ENCODE assay signal across 8 cellular contexts in genomic region chr4:118265312-118266144, GRCh38.
DNase-seq lines count a peak whose midpoint lies in the region; ATAC-seq and TF ChIP-seq lines count a peak whose summit lies in the region.

No MANE protein-coding gene starts in this region.

- H3K9me3 ChIP-seq in Panc1 (ENCODE audit: control insufficient read depth, insufficient read depth, low read depth, low read length), result no peaks in the 10 kb centered on the region
- H3K9me3 ChIP-seq in naive thymus-derived CD4-positive, alpha-beta T cell (ENCODE audit: control insufficient read depth in 2 of 3, low read length in 3 of 3), result no peaks in the 10 kb centered on the region

- H3K9me3 Mint-ChIP-seq in endothelial cell (ENCODE audit: unreplicated experiment), result no peaks in the 10 kb centered on the region
- H3K9me3 Mint-ChIP-seq in naive thymus-derived CD4-positive, alpha-beta T cell, result peaks cover 0 to 4% (median 0%) of the 10 kb centered on the region in 11 donors

- in situ Hi-C loops in Panc1 (cut with HindIII; ENCODE audit: low pct_unique_long_range_greater_than_20kb, low sequenced_read_pairs), result no loop called here

- ATAC-seq in GM18909 (IDR thresholded peaks at IDR 0.05; ENCODE audit: poor library complexity, unreplicated experiment) (peak; percentile 76), Panc1 (peak; percentile 80)
- ATAC-seq in naive thymus-derived CD4-positive, alpha-beta T cell, result peak; percentile 44

- peaks cover 1% of the 10 kb centered on the region for H3K27me3 Mint-ChIP-seq in endothelial cell (ENCODE audit: unreplicated experiment)
- H3K27me3 Mint-ChIP-seq in naive thymus-derived CD4-positive, alpha-beta T cell, result peaks cover 0 to 26% (median 5%) of the 10 kb centered on the region in 5 donors

- H3K27ac ChIP-seq in Panc1 (ENCODE audit: low read length), result no peak overlapping the region
- no peak overlapping the region for H3K27ac ChIP-seq in naive thymus-derived CD4-positive, alpha-beta T cell (ENCODE audit: low read depth, low read length)

- CTCF ChIA-PET in Panc1 (lab: Charles Lee), result no interaction called here
- CTCF ChIA-PET in naive thymus-derived CD4-positive, alpha-beta T cell (lab: Charles Lee), result no interaction called here

- H3K4me3 ChIP-seq in Panc1 (ENCODE audit: low read depth in 2 of 2, low read length in 2 of 2), result peak overlapping the region; percentile 41 to 48
- H3K4me3 ChIP-seq in naive thymus-derived CD4-positive, alpha-beta T cell (ENCODE audit: low read length), result peak overlapping the region; percentile 42

- POLR2A ChIA-PET in Panc1 (lab: Charles Lee), result no interaction called here
- POLR2A ChIA-PET in naive thymus-derived CD4-positive, alpha-beta T cell (lab: Charles Lee), result no interaction called here

- no TSS peak for BruUV-seq in Panc1 (replicated peaks; lab: Mats Ljungman, UMichigan)

- no peaks in the 10 kb centered on the region for H3K4me1 Mint-ChIP-seq in endothelial cell (ENCODE audit: unreplicated experiment)
- H3K4me1 Mint-ChIP-seq in naive thymus-derived CD4-positive, alpha-beta T cell, result peaks cover 0 to 4% (median under 1%) of the 10 kb centered on the region in 7 donors

- H3K27me3 ChIP-seq in Panc1 (ENCODE audit: control insufficient read depth, insufficient read depth, low read length), result no peaks in the 10 kb centered on the region; the same call in 1 of the 2 replicates
- peaks cover 0 to 3% of the 10 kb centered on the region in 2 donors for H3K27me3 ChIP-seq in naive thymus-derived CD4-positive, alpha-beta T cell (ENCODE audit: control insufficient read depth in 2 of 2, insufficient read depth in 2 of 2, low read length in 2 of 2)

- DNase-seq in Panc1 (ENCODE audit: low read depth, low spot score) (no peak), endothelial cell (ENCODE audit: low spot score) (peak; percentile 43), NCI-H510A (lab: John Stamatoyannopoulos, UW) (no peak), GM19240 (ENCODE audit: insufficient read length, low spot score) (no peak), NOMO-1 treated with DMSO at 0.1 percent for 48 hours (lab: John Stamatoyannopoulos, UW; ENCODE audit: unreplicated experiment) (no peak), globus pallidus (ENCODE audit: low spot score) (no peak)
- peak in 5 of 9 donors; percentile 9 to 52 (median 34) for DNase-seq in naive thymus-derived CD4-positive, alpha-beta T cell

- H3K36me3 ChIP-seq in Panc1 (ENCODE audit: control insufficient read depth, insufficient read depth, low read length), result no peaks in the 10 kb centered on the region
- no peaks in the 10 kb centered on the region for H3K36me3 ChIP-seq in naive thymus-derived CD4-positive, alpha-beta T cell (ENCODE audit: control insufficient read depth in 2 of 3, insufficient read depth in 3 of 3, low read length in 3 of 3)

- no peaks in the 10 kb centered on the region for H3K4me1 ChIP-seq in Panc1 (ENCODE audit: control insufficient read depth, insufficient read depth, low read length)
- no peaks in the 10 kb centered on the region for H3K4me1 ChIP-seq in naive thymus-derived CD4-positive, alpha-beta T cell (ENCODE audit: control insufficient read depth in 2 of 2, insufficient read depth in 2 of 2, low read length in 2 of 2)

- intact Hi-C loops in Panc1 (cut with micrococcal nuclease; ENCODE audit: unreplicated experiment), result no loop called here
- intact Hi-C loops in naive thymus-derived CD4-positive, alpha-beta T cell (cut with micrococcal nuclease), result loop anchor here (1.0 kb wide), 1 partner anchor 13 kb away; no protein-coding TSS in a partner anchor

- H3K27ac Mint-ChIP-seq in endothelial cell (ENCODE audit: unreplicated experiment), result no peak overlapping the region
- H3K27ac Mint-ChIP-seq in naive thymus-derived CD4-positive, alpha-beta T cell, result peak overlapping the region in 3 of 9 donors; percentile 21 to 41 (median 38)

- H3K4me3 Mint-ChIP-seq in endothelial cell (ENCODE audit: unreplicated experiment), result no peak overlapping the region
- H3K4me3 Mint-ChIP-seq in naive thymus-derived CD4-positive, alpha-beta T cell, result peak overlapping the region; percentile 54 to 80 (median 66)

- no peaks in the 10 kb centered on the region for H3K36me3 Mint-ChIP-seq in endothelial cell (ENCODE audit: low read depth, unreplicated experiment)
- no peaks in the 10 kb centered on the region for H3K36me3 Mint-ChIP-seq in naive thymus-derived CD4-positive, alpha-beta T cell

- TF ChIP-seq CTCF in Panc1 (IDR thresholded peaks at IDR 0.05) (no peak), endothelial cell (IDR thresholded peaks at IDR 0.05; ENCODE audit: unreplicated experiment) (no peak)

Comparison
In these comparisons a context has a peak if more than half of its experiments do, and no peak if none do; other contexts are left out.
1. DNase-seq: peak in endothelial cell (single experiment) and naive thymus-derived CD4-positive, alpha-beta T cell (5 of 9); none in Panc1 (single experiment), NCI-H510A (single experiment), GM19240 (single experiment), NOMO-1 treated with DMSO at 0.1 percent for 48 hours (single experiment) and globus pallidus (single experiment).
2. Peak in every context shown above with its lines, with median percentiles within 50 percentile points of each other: ATAC-seq.